ENCODE assay signal across 2 cellular contexts in the genomic region with DNA sequence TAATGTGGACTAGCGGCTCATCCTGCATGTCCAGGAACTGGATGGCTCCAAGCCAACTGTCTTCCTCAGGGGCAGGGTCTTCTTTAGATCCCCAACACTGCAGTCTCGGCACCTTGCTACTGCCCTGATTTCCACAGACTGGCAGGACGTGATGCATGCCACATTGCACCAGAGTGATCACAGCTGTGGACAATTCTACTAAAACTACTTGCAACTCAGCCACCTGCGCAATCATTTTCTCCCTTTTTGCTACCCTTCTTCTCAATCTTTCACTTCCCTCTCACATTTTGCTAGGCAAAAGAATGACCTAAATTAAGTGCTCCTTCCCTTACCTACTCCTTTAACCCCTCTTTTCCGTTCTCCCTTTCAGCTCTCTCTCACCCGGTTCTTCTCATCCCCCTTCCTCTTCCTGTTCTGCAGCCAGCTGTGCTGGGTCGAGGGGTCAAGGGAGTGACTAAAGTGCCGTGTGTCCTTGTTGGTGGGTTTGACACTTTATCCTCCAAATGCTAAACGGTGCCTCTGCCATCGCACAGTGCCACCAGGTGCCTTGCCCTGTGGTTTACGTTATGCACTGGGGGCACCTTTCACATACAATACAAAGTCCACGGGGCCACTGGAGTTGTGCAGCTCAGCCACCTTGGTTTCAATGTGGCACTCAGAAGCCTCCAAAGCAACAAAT.
A peak's percentile ranks its signal among the peaks of the same experiment; 100 is the strongest.
TF ChIP-seq lines count a peak whose summit lies in the region.

No MANE protein-coding gene starts in this region.

TF ChIP-seq in HEK293, 187 proteins besides CTCF, POLR2A, EP300 and RAD21:
- TF ChIP-seq PRDM1 (tag by site-specific recombination; IDR thresholded peaks at IDR 0.05) (0 out of 2 replicates have a peak, but pooled peaks have one; percentile 19), ZNF2 (tag by site-specific recombination; IDR thresholded peaks at IDR 0.05) (no peak)
TF ChIP-seq in HEK293: peak in this region for 1.

TF ChIP-seq in liver, 16 proteins besides CTCF, POLR2A, EP300 and RAD21:
- TF ChIP-seq FOXA2 (IDR thresholded peaks at IDR 0.05): no peak
- peak; percentile 46 for TF ChIP-seq SP1 (IDR thresholded peaks at IDR 0.05)
- TF ChIP-seq FOXA1 (IDR thresholded peaks at IDR 0.05): no peak
- TF ChIP-seq HNF4A (conservative IDR thresholded peaks at IDR 0.05): peak; percentile 66
- TF ChIP-seq RXRA (IDR thresholded peaks at IDR 0.05): peak; percentile 34 to 58
- TF ChIP-seq JUND (IDR thresholded peaks at IDR 0.05): peak in 1 of 2 donors; percentile 18
